8 cellular contexts compared by ENCODE assay signal in the genomic region with DNA sequence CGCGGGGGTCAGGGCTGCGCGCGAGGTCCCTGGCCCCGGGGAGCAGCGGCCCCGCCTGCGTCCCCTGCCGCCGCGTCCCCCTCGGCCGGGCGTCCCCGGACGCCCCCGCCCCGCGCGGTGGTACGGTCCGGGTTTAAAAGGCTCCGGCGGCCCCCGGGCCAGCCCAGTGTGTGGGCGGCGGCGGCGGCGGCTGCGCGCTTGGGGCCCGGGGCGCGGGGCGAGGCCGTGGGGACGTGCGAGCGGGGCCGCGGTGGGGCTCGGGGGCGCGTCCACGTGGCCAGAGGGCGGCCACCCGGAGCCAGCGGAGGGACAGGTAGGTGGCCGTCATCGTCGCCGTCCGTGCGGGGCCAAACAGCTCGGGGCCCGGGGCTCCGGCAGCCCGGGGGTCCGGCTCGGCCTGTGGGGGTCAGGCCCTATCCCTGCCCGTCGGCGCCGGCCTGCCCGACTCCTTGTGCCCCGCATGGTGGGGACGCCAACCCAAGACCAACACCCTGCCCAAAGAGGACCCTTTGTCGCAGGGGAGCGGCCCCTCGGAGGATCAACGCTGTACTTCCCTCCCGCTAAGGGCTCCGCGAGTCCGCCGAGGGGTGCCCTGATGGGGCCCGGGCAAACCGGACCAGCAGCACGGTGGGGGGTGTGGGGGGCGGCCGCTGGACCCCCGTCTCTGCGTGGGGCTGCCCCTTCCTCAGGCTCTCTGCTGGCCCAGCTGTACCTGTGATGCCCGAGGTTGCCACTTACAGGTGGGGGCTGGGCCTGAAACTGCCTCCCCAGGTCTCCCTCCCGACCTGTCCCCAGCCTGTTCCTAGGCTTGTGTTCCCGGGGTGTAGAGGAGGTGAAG. TPM values are rescaled to one million over a fixed set of nuclear protein-coding genes. Genes with fewer than 3 reads are reported as not detected.
A peak's percentile ranks its signal among the peaks of the same experiment; 100 is the strongest.
DNase-seq lines count a peak whose midpoint lies in the region; ATAC-seq and TF ChIP-seq lines count a peak whose summit lies in the region.

Gene PLXNA3, plus strand, starts transcription at position 166 of the 838 bp plus-strand sequence. CDS start 1,903 bp downstream, outside the sequence.

- TF ChIP-seq CTCF in brain (conservative IDR thresholded peaks at IDR 0.05) (no peak), spleen (IDR thresholded peaks at IDR 0.05 in 8 of 11, conservative IDR thresholded peaks at IDR 0.05 in 3 of 11) (no peak)

- H3K4me3 ChIP-seq in spleen: peak within 1 kb of the TSS; percentile 43 to 80 (median 53)

- TF ChIP-seq POLR2A in spleen (IDR thresholded peaks at IDR 0.05): peak in 1 of 3 donors; percentile 41

- peak within 1 kb of the TSS; percentile 94 for H3K4me3 Mint-ChIP-seq in T-helper 2 cell treated with Interferon-gamma antibody and Interleukin-4, amounts not matched to agents 5 μg/mL and 100 μg/mL, for 36 hours
- peak within 1 kb of the TSS; percentile 87 to 95 (median 92) for H3K4me3 Mint-ChIP-seq in brain

- peaks cover 0 to 33% (median 2%) of the 10 kb centered on the region in 6 donors for H3K36me3 ChIP-seq in spleen

- 1 to 37% (median 10%) methylated on average over 3 to 88 of the region's 88 CpGs for WGBS in spleen, 5 donors

- H3K27me3 ChIP-seq in spleen (replicated peaks in 1 of 7): peaks cover 0 to 5% (median 0%) of the 10 kb centered on the region in 7 donors

- peak within 1 kb of the TSS in 7 of 8 donors; percentile 54 to 89 (median 72) for H3K27ac ChIP-seq in spleen

- no peaks in the 10 kb centered on the region for H3K27me3 Mint-ChIP-seq in T-helper 2 cell treated with Interferon-gamma antibody and Interleukin-4, amounts not matched to agents 5 μg/mL and 100 μg/mL, for 36 hours (ENCODE audit: low read depth)
- H3K27me3 Mint-ChIP-seq in brain: peaks cover 6% of the 10 kb centered on the region

- DNase-seq in NK-92 treated with Interleukin-12 subunit alpha and Interleukin-12 subunit beta, amount 100 ng/mL, for 24 hours (lab: John Stamatoyannopoulos, UW): peak; percentile 41
- DNase-seq in NK-92 (lab: John Stamatoyannopoulos, UW; ENCODE audit: unreplicated experiment) (no peak), iPS-NIHi11 (ENCODE audit: low spot score) (peak; percentile 78), spleen (peak; percentile 87), GF-D8 (lab: John Stamatoyannopoulos, UW) (no peak)
- peak; percentile 45 for DNase-seq in T-helper 2 cell treated with Interferon-gamma antibody and Interleukin-4, amounts not matched to agents 5 μg/mL and 100 μg/mL, for 36 hours (ENCODE audit: low spot score)

- peaks cover 0 to 27% (median 13%) of the 10 kb centered on the region in 6 donors for H3K4me1 ChIP-seq in spleen

- H3K36me3 Mint-ChIP-seq in T-helper 2 cell treated with Interferon-gamma antibody and Interleukin-4, amounts not matched to agents 5 μg/mL and 100 μg/mL, for 36 hours (ENCODE audit: low read depth): peaks cover 2% of the 10 kb centered on the region
- peaks cover 24% of the 10 kb centered on the region for H3K36me3 Mint-ChIP-seq in brain

- peak; percentile 65 for ATAC-seq in HG03280 (IDR thresholded peaks at IDR 0.05; ENCODE audit: unreplicated experiment)

- H3K9me3 Mint-ChIP-seq in T-helper 2 cell treated with Interferon-gamma antibody and Interleukin-4, amounts not matched to agents 5 μg/mL and 100 μg/mL, for 36 hours: no peaks in the 10 kb centered on the region
- peaks cover 0 to 37% (median 9%) of the 10 kb centered on the region in 5 experiments for H3K9me3 Mint-ChIP-seq in brain

- intact Hi-C loops in spleen (cut with DNase I; ENCODE audit: low total_unique reads): no loop called here

- H3K9me3 ChIP-seq in spleen: no peaks in the 10 kb centered on the region

- H3K4me1 Mint-ChIP-seq in T-helper 2 cell treated with Interferon-gamma antibody and Interleukin-4, amounts not matched to agents 5 μg/mL and 100 μg/mL, for 36 hours (ENCODE audit: low read depth): peaks cover 5% of the 10 kb centered on the region
- H3K4me1 Mint-ChIP-seq in brain: peaks cover 18% of the 10 kb centered on the region

- peak within 1 kb of the TSS; percentile 93 for H3K27ac Mint-ChIP-seq in T-helper 2 cell treated with Interferon-gamma antibody and Interleukin-4, amounts not matched to agents 5 μg/mL and 100 μg/mL, for 36 hours
- peak within 1 kb of the TSS; percentile 94 to 97 (median 96) for H3K27ac Mint-ChIP-seq in brain

RNA-seq across cellular contexts. Expression of gene PLXNA3, which starts in this region (rescaled TPM):
- polyA plus RNA-seq in brain (ENCODE audit: insufficient read depth, low read depth, low replicate concordance): 77.4 TPM
- total RNA-seq in spleen: 10 to 100 TPM in 6 of 7 donors, 1 to 10 TPM in 1; 9.1 to 46.8 (median 27.2) TPM
- polyA plus RNA-seq in spleen: 10 to 100 TPM in 1 of 3 donors, 1 to 10 TPM in 2; 2.5 to 11.6 (median 4.1) TPM

Comparison
In these comparisons a context has a peak if more than half of its experiments do, and no peak if none do; other contexts are left out.
1. DNase-seq: peak in NK-92 treated with Interleukin-12 subunit alpha and Interleukin-12 subunit beta, amount 100 ng/mL, for 24 hours (single experiment), T-helper 2 cell treated with Interferon-gamma antibody and Interleukin-4, amounts not matched to agents 5 μg/mL and 100 μg/mL, for 36 hours (single experiment), iPS-NIHi11 (single experiment) and spleen (single experiment); none in NK-92 (single experiment) and GF-D8 (single experiment).